In the genomic region with DNA sequence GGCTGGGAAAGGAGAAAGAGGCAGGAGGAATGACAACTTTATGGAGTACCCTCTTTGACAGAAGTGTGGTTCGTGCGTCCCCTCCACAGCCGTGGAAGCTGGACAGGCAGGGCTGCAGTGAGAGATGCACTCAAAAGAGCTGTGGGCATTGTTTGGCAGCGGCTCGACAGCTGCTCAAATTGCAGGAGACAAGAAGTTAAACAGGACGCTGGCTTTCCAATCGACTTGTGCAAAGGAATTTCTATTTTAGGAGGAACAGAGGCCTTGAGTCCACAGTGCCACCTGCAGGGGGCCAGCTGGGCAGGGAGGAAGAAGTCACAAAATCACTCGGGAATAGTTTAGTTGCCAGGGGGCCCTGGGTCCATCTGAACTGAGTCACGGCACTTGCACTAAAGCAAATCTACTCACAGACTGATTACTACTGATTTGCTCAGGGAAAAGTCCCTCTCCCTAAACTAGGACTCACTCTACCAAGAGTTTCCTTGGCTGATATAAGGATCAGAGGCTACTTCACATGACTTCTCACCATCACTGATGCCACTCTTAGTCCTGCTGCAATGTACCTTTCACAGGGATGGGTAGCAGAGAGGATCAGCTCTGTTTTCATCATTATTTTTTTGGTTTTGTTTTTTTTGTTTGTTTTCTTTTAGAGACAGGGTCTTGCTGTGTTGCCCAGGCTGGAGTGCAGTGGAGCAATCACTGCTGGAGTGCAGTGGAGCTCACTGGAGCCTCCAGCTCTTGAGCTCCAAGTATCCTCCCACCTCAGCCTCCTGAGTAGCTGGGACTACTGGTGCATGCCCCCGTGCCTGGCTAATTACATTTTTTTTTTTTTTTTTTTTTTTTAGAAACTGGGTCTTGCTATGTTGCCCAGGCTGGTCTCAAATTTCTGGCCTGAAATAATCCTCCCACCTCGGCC, we compare ENCODE assay signal across 8 cellular contexts.
A peak's percentile ranks its signal among the peaks of the same experiment; 100 is the strongest.
DNase-seq lines count a peak whose midpoint lies in the region; ATAC-seq and TF ChIP-seq lines count a peak whose summit lies in the region.

No MANE protein-coding gene starts in this region.

- CTCF ChIA-PET in activated CD4-positive, alpha-beta T cell treated with anti-CD3 and anti-CD28 coated beads, Interleukin-2, amount 10 ng/mL, durations not matched to agents 7 days and 5 days (lab: Charles Lee), result interaction anchor here (0.6 kb wide), 1 partner anchor 35 kb away, joined by 3 read pairs; no protein-coding TSS in a partner anchor

- H2AFZ ChIP-seq in neural progenitor cell (replicated peaks), result no peak overlapping the region

- no peaks in the 10 kb centered on the region for H3K36me3 Mint-ChIP-seq in neural progenitor cell
- H3K36me3 Mint-ChIP-seq in activated CD4-positive, alpha-beta T cell treated with anti-CD3 and anti-CD28 coated beads, Interleukin-2, amount 10 ng/mL, durations not matched to agents 7 days and 5 days (ENCODE audit: low read depth), result no peaks in the 10 kb centered on the region

- H3K27me3 ChIP-seq in esophagus (ENCODE audit: control insufficient read depth in 1 of 2, insufficient read depth in 2 of 2, low read length in 2 of 2) (no peaks in the 10 kb centered on the region), neural progenitor cell (no peaks in the 10 kb centered on the region)

- no peaks in the 10 kb centered on the region for H3K9me3 Mint-ChIP-seq in neural progenitor cell
- H3K9me3 Mint-ChIP-seq in activated CD4-positive, alpha-beta T cell treated with anti-CD3 and anti-CD28 coated beads, Interleukin-2, amount 10 ng/mL, durations not matched to agents 7 days and 5 days, result no peaks in the 10 kb centered on the region

- H3K4me3 Mint-ChIP-seq in neural progenitor cell, result peak overlapping the region; percentile 68
- H3K4me3 Mint-ChIP-seq in activated CD4-positive, alpha-beta T cell treated with anti-CD3 and anti-CD28 coated beads, Interleukin-2, amount 10 ng/mL, durations not matched to agents 7 days and 5 days, result no peak overlapping the region

- H3K4me3 ChIP-seq in esophagus (ENCODE audit: low read depth in 1 of 2, low read length in 2 of 2) (no peak overlapping the region), neural progenitor cell (no peak overlapping the region)

- no peaks in the 10 kb centered on the region for H4K20me1 ChIP-seq in neural progenitor cell (ENCODE audit: low read depth)

- H3K4me1 ChIP-seq in esophagus (ENCODE audit: control insufficient read depth in 2 of 2, insufficient read depth in 2 of 2, low read length in 1 of 2), result peaks cover 0 to 4% of the 10 kb centered on the region in 2 donors
- H3K4me1 ChIP-seq in neural progenitor cell, result peaks cover 14% of the 10 kb centered on the region

- WGBS in esophagus, 2 donors, result 21 to 26% methylated on average over 11 of the region's 11 CpGs

- H3K36me3 ChIP-seq in esophagus (ENCODE audit: control insufficient read depth in 2 of 2, insufficient read depth in 2 of 2, low read length in 1 of 2) (no peaks in the 10 kb centered on the region), neural progenitor cell (no peaks in the 10 kb centered on the region)

- peak overlapping the region; percentile 96 for H3K27ac Mint-ChIP-seq in neural progenitor cell
- H3K27ac Mint-ChIP-seq in activated CD4-positive, alpha-beta T cell treated with anti-CD3 and anti-CD28 coated beads, Interleukin-2, amount 10 ng/mL, durations not matched to agents 7 days and 5 days, result no peak overlapping the region

- TF ChIP-seq CTCF in neural progenitor cell (IDR thresholded peaks at IDR 0.05), result peak; percentile 64

- peaks cover 5% of the 10 kb centered on the region for H3F3A ChIP-seq in neural progenitor cell (ENCODE audit: low read depth)

- DNase-seq in GDM1 (lab: John Stamatoyannopoulos, UW), result peak; percentile 23
- DNase-seq in OCI-M1 (lab: John Stamatoyannopoulos, UW), result peak; percentile 3
- peak; percentile 86 for DNase-seq in neural progenitor cell (ENCODE audit: low spot score)
- no peak for DNase-seq in NCI-H1930 (lab: John Stamatoyannopoulos, UW)
- no peak for DNase-seq in activated CD4-positive, alpha-beta T cell treated with anti-CD3 and anti-CD28 coated beads, Interleukin-2, amount 10 ng/mL, durations not matched to agents 7 days and 5 days
- DNase-seq in activated naive CD4-positive, alpha-beta T cell treated with anti-CD3 and anti-CD28 coated beads, Interleukin-2, amount 50 U/mL, for 16 hours, result no peak

- H3K27ac ChIP-seq in esophagus (ENCODE audit: low read depth in 2 of 2, low read length in 1 of 2) (peak overlapping the region; percentile 32 to 53), neural progenitor cell (no peak overlapping the region)

- H3K79me2 ChIP-seq in neural progenitor cell (ENCODE audit: low read depth), result no peaks in the 10 kb centered on the region

- H3K27me3 Mint-ChIP-seq in neural progenitor cell (ENCODE audit: insufficient read depth, low read depth), result peaks cover 3% of the 10 kb centered on the region
- H3K27me3 Mint-ChIP-seq in activated CD4-positive, alpha-beta T cell treated with anti-CD3 and anti-CD28 coated beads, Interleukin-2, amount 10 ng/mL, durations not matched to agents 7 days and 5 days, result peaks cover 11% of the 10 kb centered on the region

- no peaks in the 10 kb centered on the region for H3K9me3 ChIP-seq in esophagus (ENCODE audit: control insufficient read depth in 2 of 2, insufficient read depth in 1 of 2, low read depth in 1 of 2, low read length in 1 of 2)
- no peaks in the 10 kb centered on the region for H3K9me3 ChIP-seq in neural progenitor cell (ENCODE audit: low read depth)

- H3K9ac ChIP-seq in neural progenitor cell, result no peak overlapping the region

- peaks cover 13% of the 10 kb centered on the region for H3K4me1 Mint-ChIP-seq in neural progenitor cell
- H3K4me1 Mint-ChIP-seq in activated CD4-positive, alpha-beta T cell treated with anti-CD3 and anti-CD28 coated beads, Interleukin-2, amount 10 ng/mL, durations not matched to agents 7 days and 5 days, result no peaks in the 10 kb centered on the region

- ATAC-seq in GM19328 (IDR thresholded peaks at IDR 0.05; ENCODE audit: unreplicated experiment), result no peak

- POLR2A ChIA-PET in activated CD4-positive, alpha-beta T cell treated with anti-CD3 and anti-CD28 coated beads, Interleukin-2, amount 10 ng/mL, durations not matched to agents 7 days and 5 days (lab: Charles Lee), result no interaction called here

- peak overlapping the region; percentile 63 for H3K4me2 ChIP-seq in neural progenitor cell

Comparison
In these comparisons a context has a peak if more than half of its experiments do, and no peak if none do; other contexts are left out.
1. DNase-seq: peak in GDM1 (single experiment), OCI-M1 (single experiment) and neural progenitor cell (single experiment); none in NCI-H1930 (0 of 2), activated CD4-positive, alpha-beta T cell treated with anti-CD3 and anti-CD28 coated beads, Interleukin-2, amount 10 ng/mL, durations not matched to agents 7 days and 5 days (single experiment) and activated naive CD4-positive, alpha-beta T cell treated with anti-CD3 and anti-CD28 coated beads, Interleukin-2, amount 50 U/mL, for 16 hours (single experiment).